9 cellular contexts compared by ENCODE assay signal in genomic region chr3:46566040-46566631, GRCh38. TPM values are rescaled to one million over a fixed set of nuclear protein-coding genes. Genes with fewer than 3 reads are reported as not detected.
DNase-seq lines count a peak whose midpoint lies in the region; ATAC-seq and TF ChIP-seq lines count a peak whose summit lies in the region.
"Had no signal": no experiment of that assay in that cellular context is flagged by ENCODE, and none has a peak within 500 bp of the region (broad histone marks: within the 10 kb centered on the region; RNA-seq: fewer than 3 reads in every experiment).

LRRC2 (minus strand) TSS chr3:46566302; CDS start chr3:46551591, 14,711 bp downstream.

- CTCF ChIA-PET in WTC11 (lab: Charles Lee) = interaction anchor here (0.9 to 5.1 kb wide), 5 partner anchors 8 to 78 kb away, joined by 3 to 26 read pairs (median 4); no protein-coding TSS in a partner anchor

- H3K36me3 ChIP-seq in GM23338 (ENCODE audit: insufficient read depth) (peaks cover 7% of the 10 kb centered on the region), stomach (no peaks in the 10 kb centered on the region)

- no peaks in the 10 kb centered on the region for H3K9me2 ChIP-seq in GM23338 (ENCODE audit: insufficient read depth)

- intact Hi-C loops in dorsolateral prefrontal cortex (cut with DNase I) = no loop called here
- intact Hi-C loops in lower leg skin (cut with DNase I; ENCODE audit: low total_unique reads) = no loop called here
- intact Hi-C loops in stomach (cut with DNase I; ENCODE audit: low total_unique reads) = no loop called here

- H3K27me3 ChIP-seq in GM23338 (ENCODE audit: insufficient read depth) (no peaks in the 10 kb centered on the region), dorsolateral prefrontal cortex (peaks cover 0 to 19% (median 0%) of the 10 kb centered on the region in 45 donors), stomach (peaks cover 0 to 18% (median 5%) of the 10 kb centered on the region in 3 donors)

- peak; percentile 72 for DNase-seq in GM23338 (ENCODE audit: low spot score)
- peak; percentile 62 for DNase-seq in WTC11 (ENCODE audit: low spot score)
- DNase-seq in dorsolateral prefrontal cortex = peak in 6 of 10 donors; percentile 14 to 74 (median 43)
- DNase-seq in lower leg skin (ENCODE audit: low spot score in 2 of 2) = peak; percentile 57 to 87
- DNase-seq in stomach = peak; percentile 73
- no peak for DNase-seq in SIG-M5 (lab: John Stamatoyannopoulos, UW)
- DNase-seq in AML-193 (lab: John Stamatoyannopoulos, UW) = no peak

- H3K9me3 Mint-ChIP-seq in GM23338 (peaks cover 40% of the 10 kb centered on the region), WTC11 (peaks cover 26% of the 10 kb centered on the region)

- peak; percentile 88 for ATAC-seq in GM23338
- peak; percentile 80 for ATAC-seq in WTC11
- no peak for ATAC-seq in GM21723 (IDR thresholded peaks at IDR 0.05; ENCODE audit: unreplicated experiment)

- H2AFZ ChIP-seq in GM23338 = peak within 1 kb of the TSS; percentile 80

- H3K4me2 ChIP-seq in GM23338 = peak within 1 kb of the TSS; percentile 82

- peaks cover 19% of the 10 kb centered on the region for H3K27me3 Mint-ChIP-seq in GM23338 (ENCODE audit: insufficient read depth, low read depth, poor library complexity)
- H3K27me3 Mint-ChIP-seq in WTC11 (ENCODE audit: low read depth) = no peaks in the 10 kb centered on the region; the same call in none of the 2 replicates

- peaks cover 39% of the 10 kb centered on the region for H3K4me1 ChIP-seq in GM23338 (ENCODE audit: insufficient read depth)
- H3K4me1 ChIP-seq in stomach = peaks cover 0 to 24% (median 18%) of the 10 kb centered on the region in 4 donors

- peaks cover 11% of the 10 kb centered on the region; the same call in 1 of the 2 replicates for H3F3A ChIP-seq in GM23338 (replicated peaks; ENCODE audit: low read depth)

- H4K20me1 ChIP-seq in GM23338 (replicated peaks; ENCODE audit: insufficient read depth) = no peaks in the 10 kb centered on the region

- H3K36me3 Mint-ChIP-seq in GM23338 (ENCODE audit: low read depth) = peaks cover 37% of the 10 kb centered on the region
- H3K36me3 Mint-ChIP-seq in WTC11 = peaks cover 34% of the 10 kb centered on the region

- H3K79me2 ChIP-seq in GM23338 (replicated peaks; ENCODE audit: insufficient read depth) = peaks cover 9% of the 10 kb centered on the region

- H3K4me3 Mint-ChIP-seq in GM23338 = peak within 1 kb of the TSS; percentile 71
- peak within 1 kb of the TSS; percentile 66 for H3K4me3 Mint-ChIP-seq in WTC11

- no peak; a peak in 1 of 4 replicates for TF ChIP-seq CTCF in GM23338 (conservative IDR thresholded peaks at IDR 0.05; ENCODE audit: low read depth in 2 of 2)
- no peak for TF ChIP-seq CTCF in WTC11 (IDR thresholded peaks at IDR 0.05)
- TF ChIP-seq CTCF in dorsolateral prefrontal cortex (IDR thresholded peaks at IDR 0.05 in 54 of 56, conservative IDR thresholded peaks at IDR 0.05 in 2 of 56; ENCODE audit: low read depth in 1 of 56, partially characterized antibody in 56 of 56) = no peak
- no peak for TF ChIP-seq CTCF in lower leg skin (IDR thresholded peaks at IDR 0.05)
- no peak for TF ChIP-seq CTCF in stomach (IDR thresholded peaks at IDR 0.05)

- H3K9me3 ChIP-seq in stomach = peaks cover 0 to 6% (median 5%) of the 10 kb centered on the region in 4 donors

- TF ChIP-seq EP300 in stomach (IDR thresholded peaks at IDR 0.05) = no peak

- peak within 1 kb of the TSS; percentile 80; the same call in 1 of the 2 replicates for H3K27ac Mint-ChIP-seq in GM23338
- peak within 1 kb of the TSS; percentile 87 for H3K27ac Mint-ChIP-seq in WTC11

- TF ChIP-seq POLR2A in lower leg skin (IDR thresholded peaks at IDR 0.05) (no peak), stomach (IDR thresholded peaks at IDR 0.05) (no peak)

- POLR2A ChIA-PET in WTC11 (lab: Charles Lee) = interaction anchor here (0.6 to 1.7 kb wide), 4 partner anchors 8 to 20 kb away, joined by 3 to 7 read pairs (median 4); a partner anchor contains a TSS

- peak within 1 kb of the TSS; percentile 56 for H3K4me3 ChIP-seq in GM23338
- peak within 1 kb of the TSS; percentile 37 to 75 (median 61) for H3K4me3 ChIP-seq in dorsolateral prefrontal cortex
- H3K4me3 ChIP-seq in lower leg skin (ENCODE audit: low read depth, poor library complexity, severe bottlenecking) = peak within 1 kb of the TSS; percentile 43
- H3K4me3 ChIP-seq in stomach = peak within 1 kb of the TSS; percentile 55 to 75 (median 62)
- H3K4me3 ChIP-seq: SK-N-MC had no signal

- H3K4me1 Mint-ChIP-seq in GM23338 = peaks cover 46% of the 10 kb centered on the region
- peaks cover 55% of the 10 kb centered on the region for H3K4me1 Mint-ChIP-seq in WTC11

- WGBS in lower leg skin, 2 donors = 1% methylated on average over 25 to 39 of the region's 39 CpGs
- 2 to 5% (median 2%) methylated on average over 17 to 39 of the region's 39 CpGs for WGBS in stomach, 5 donors

- H3K27ac ChIP-seq in GM23338 (ENCODE audit: low read depth) (peak within 1 kb of the TSS; percentile 74), dorsolateral prefrontal cortex (peak within 1 kb of the TSS in 45 of 59 donors; percentile 14 to 84 (median 60)), stomach (peak within 1 kb of the TSS; percentile 39 to 79 (median 56))
- H3K27ac ChIP-seq: SK-N-MC had no signal

TF ChIP-seq in GM23338, 12 proteins besides CTCF, POLR2A, EP300 and RAD21 (continues in another document):
- TF ChIP-seq ETS1 (IDR thresholded peaks at IDR 0.05) = no peak
- no peak for TF ChIP-seq JUNB (IDR thresholded peaks at IDR 0.05; ENCODE audit: unreplicated experiment)
- TF ChIP-seq STAT1 (IDR thresholded peaks at IDR 0.05; ENCODE audit: unreplicated experiment) = no peak
- no peak for TF ChIP-seq NANOG (IDR thresholded peaks at IDR 0.05; ENCODE audit: borderline replicate concordance)
- TF ChIP-seq CREB1 (CRISPR knock-in tag; IDR thresholded peaks at IDR 0.05; ENCODE audit: low read depth) = no peak

TF ChIP-seq in WTC11, 78 proteins besides CTCF, POLR2A, EP300 and RAD21 (continues in another document):
- TF ChIP-seq ELF4 (CRISPR knock-in tag; IDR thresholded peaks at IDR 0.05; ENCODE audit: low read depth) (no peak), ZNF416 (CRISPR knock-in tag; IDR thresholded peaks at IDR 0.05) (no peak), CREM (CRISPR knock-in tag; IDR thresholded peaks at IDR 0.05) (0 out of 2 replicates have a peak, but pooled peaks have one; percentile 36), SOX15 (CRISPR knock-in tag; IDR thresholded peaks at IDR 0.05) (no peak), FOXK1 (CRISPR knock-in tag; IDR thresholded peaks at IDR 0.05) (peak; percentile 98), HMGXB4 (CRISPR knock-in tag; IDR thresholded peaks at IDR 0.05) (peak; percentile 44; the same call in 1 of the 2 replicates), USF2 (CRISPR knock-in tag; IDR thresholded peaks at IDR 0.05) (0 out of 2 replicates have a peak, but pooled peaks have one; percentile 24), ZNF232 (CRISPR knock-in tag; IDR thresholded peaks at IDR 0.05) (peak; percentile 62; the same call in 1 of the 2 replicates), SMAD3 (CRISPR knock-in tag; IDR thresholded peaks at IDR 0.05; ENCODE audit: borderline replicate concordance) (0 out of 2 replicates have a peak, but pooled peaks have one; percentile 50), ZNF121 (CRISPR knock-in tag; IDR thresholded peaks at IDR 0.05) (peak; percentile 98), ZBTB21 (CRISPR knock-in tag; IDR thresholded peaks at IDR 0.05; ENCODE audit: borderline replicate concordance) (no peak; the same call in 1 of the 2 replicates), KAT7 (CRISPR knock-in tag; IDR thresholded peaks at IDR 0.05; ENCODE audit: borderline replicate concordance) (0 out of 2 replicates have a peak, but pooled peaks have one; percentile 30), FOXP4 (CRISPR knock-in tag; IDR thresholded peaks at IDR 0.05) (peak; percentile 100)

RNA-seq across cellular contexts. Expression of gene LRRC2, which starts in this region (rescaled TPM):
- total RNA-seq in GM23338 (2014; rRNA removed; shearing (Covaris generic)) = 5.5 and 7.1 TPM in 2 replicates
- 4.0 and 6.5 TPM in 2 replicates for polyA plus RNA-seq in GM23338 (2016; fragmentation: Nextera tagmentation; extraction: Ambion mirVana)
- 4.0 to 4.9 TPM (median 4.9 TPM) in 3 replicates for total RNA-seq in WTC11 (2021)
- 10 to 100 TPM in 60 of 120 experiments, 1 to 10 TPM in 60; 1.8 to 21.6 (median 9.9) TPM for total RNA-seq in dorsolateral prefrontal cortex
- total RNA-seq in lower leg skin = 1 to 10 TPM; 1.0 to 3.5 (median 3.3) TPM
- total RNA-seq in stomach = 1 to 10 TPM in 4 of 5 donors, not detected in 1; 1.7 to 4.6 (median 1.8) TPM
- polyA plus RNA-seq in stomach = 1 to 10 TPM; 1.0 to 2.1 (median 1.5) TPM

Comparison
In these comparisons a context has a peak if more than half of its experiments do, and no peak if none do; other contexts are left out.
1. DNase-seq: peak in GM23338 (single experiment), WTC11 (single experiment), dorsolateral prefrontal cortex (6 of 10), lower leg skin (2 of 2) and stomach (single experiment); none in SIG-M5 (single experiment) and AML-193 (0 of 2).
2. Peak in every context shown above with its lines, with median percentiles within 50 percentile points of each other: H3K27ac ChIP-seq and H3K4me3 ChIP-seq.